24 cellular contexts compared by ENCODE assay signal in genomic region chr2:114527330-114527983, GRCh38.
DNase-seq lines count a peak whose midpoint lies in the region; ATAC-seq and TF ChIP-seq lines count a peak whose summit lies in the region.
"Had no signal": no experiment of that assay in that cellular context is flagged by ENCODE, and none has a peak within 500 bp of the region (broad histone marks: within the 10 kb centered on the region; RNA-seq: fewer than 3 reads in every experiment).

No MANE protein-coding gene starts in this region.

- H3K79me2 ChIP-seq in H9 (ENCODE audit: insufficient read depth, low read length), result no peaks in the 10 kb centered on the region
- H3K79me2 ChIP-seq in osteoblast (ENCODE audit: insufficient read depth, low read length), result no peaks in the 10 kb centered on the region

- no peak for TF ChIP-seq CTCF in H9 (conservative IDR thresholded peaks at IDR 0.05)
- TF ChIP-seq CTCF in mucosa of descending colon (IDR thresholded peaks at IDR 0.05), result no peak
- no peak for TF ChIP-seq CTCF in transverse colon (IDR thresholded peaks at IDR 0.05)
- TF ChIP-seq CTCF in osteoblast (IDR thresholded peaks at IDR 0.05; ENCODE audit: extremely low read depth, low read depth, low read length), result no peak

- H3K4me3 Mint-ChIP-seq in H9, result no peak overlapping the region
- H3K4me3 Mint-ChIP-seq: CD14-positive monocyte; CD4-positive, alpha-beta memory T cell; GM23338; HFFc6 had no signal

- no peak overlapping the region for H3K14ac ChIP-seq in H9 (ENCODE audit: insufficient read depth, low read length)

- H3K23ac ChIP-seq in H9 (ENCODE audit: insufficient read length, low read depth, low read length), result no peak overlapping the region

- peaks cover 7 to 11% of the 10 kb centered on the region in 2 experiments for H3K9me3 Mint-ChIP-seq in H9

- no peak overlapping the region for H3K4ac ChIP-seq in H9 (ENCODE audit: low read depth, low read length)

- no peak for TF ChIP-seq POLR2A in transverse colon (IDR thresholded peaks at IDR 0.05)

- H3K27ac ChIP-seq in H9 (ENCODE audit: insufficient read length, low read depth, low read length) (no peak overlapping the region), duodenal mucosa (ENCODE audit: low read depth, low read length) (no peak overlapping the region), transverse colon (peak overlapping the region; percentile 47 to 62 (median 54)), osteoblast (ENCODE audit: low read depth, low read length) (no peak overlapping the region)
- H3K27ac ChIP-seq: A549; BLaER1 treated with 17β-estradiol and CSF1 and Interleukin-3, amounts not matched to agents 10 nM and 100 nM had no signal

- H3K9ac ChIP-seq in H9 (ENCODE audit: extremely low read depth, insufficient read length, low read length) (no peak overlapping the region), duodenal mucosa (ENCODE audit: low read depth in 1 of 2, low read length in 2 of 2) (no peak overlapping the region)
- H3K9ac ChIP-seq: BLaER1 treated with 17β-estradiol and CSF1 and Interleukin-3, amounts not matched to agents 10 nM and 100 nM had no signal

- no peaks in the 10 kb centered on the region for H4K20me1 ChIP-seq in H9 (ENCODE audit: control insufficient read depth, insufficient read depth, insufficient read length)
- H4K20me1 ChIP-seq in osteoblast (ENCODE audit: insufficient read depth, low read length), result no peaks in the 10 kb centered on the region
- H4K20me1 ChIP-seq: BLaER1 treated with 17β-estradiol and CSF1 and Interleukin-3, amounts not matched to agents 10 nM and 100 nM had no signal

- no peak overlapping the region for H4K5ac ChIP-seq in H9 (ENCODE audit: insufficient read length, low read depth, low read length)

- no peak overlapping the region for H3K18ac ChIP-seq in H9 (ENCODE audit: insufficient read length, low read depth, low read length)

- no peak overlapping the region for H3T11ph ChIP-seq in H9 (ENCODE audit: low read length)

- H2AFZ ChIP-seq in H9 (ENCODE audit: low read length), result no peak overlapping the region
- no peak overlapping the region for H2AFZ ChIP-seq in osteoblast (ENCODE audit: low read length)
- H2AFZ ChIP-seq: GM23338 had no signal

- H3K36me3 ChIP-seq in duodenal mucosa (ENCODE audit: control insufficient read depth in 1 of 2, insufficient read depth in 2 of 2, low read length in 2 of 2), result no peaks in the 10 kb centered on the region
- H3K36me3 ChIP-seq in mucosa of descending colon (ENCODE audit: low read depth), result no peaks in the 10 kb centered on the region
- no peaks in the 10 kb centered on the region for H3K36me3 ChIP-seq in transverse colon
- no peaks in the 10 kb centered on the region for H3K36me3 ChIP-seq in osteoblast (ENCODE audit: insufficient read depth, low read length)
- H3K36me3 ChIP-seq: BE2C; BLaER1 treated with 17β-estradiol and CSF1 and Interleukin-3, amounts not matched to agents 10 nM and 100 nM; HAP-1 had no signal

- H3K4me3 ChIP-seq in duodenal mucosa (ENCODE audit: low read depth in 1 of 2, low read length in 2 of 2), result peak overlapping the region; percentile 23 to 33
- H3K4me3 ChIP-seq in mucosa of descending colon, result no peak overlapping the region
- H3K4me3 ChIP-seq in transverse colon, result no peak overlapping the region
- H3K4me3 ChIP-seq in osteoblast (ENCODE audit: insufficient read depth, low read length), result no peak overlapping the region
- H3K4me3 ChIP-seq: A549; BLaER1 treated with 17β-estradiol and CSF1 and Interleukin-3, amounts not matched to agents 10 nM and 100 nM; GM23338; HAP-1 had no signal

- peaks cover 4% of the 10 kb centered on the region for H3K27me3 Mint-ChIP-seq in H9 (ENCODE audit: low read depth)

- no CpG with 5 or more reads among the region's 9 CpGs for WGBS in H9 (ENCODE audit: extremely low coverage, insufficient read length, low lambda C conversion rate)
- WGBS in transverse colon (ENCODE audit: low coverage in 1 of 2), 2 donors, result 43 to 46% methylated on average over 8 to 9 of the region's 9 CpGs

- H2BK20ac ChIP-seq in H9 (ENCODE audit: low read depth, low read length, poor library complexity, severe bottlenecking), result no peak overlapping the region

- no peak overlapping the region for H3K56ac ChIP-seq in H9 (ENCODE audit: insufficient read length, low read depth, low read length)

- in situ Hi-C loops in transverse colon (cut with MboI; ENCODE audit: low pct_ligation_motif_present in 1 of 4, low pct_unique_long_range_greater_than_20kb in 1 of 4, low sequenced_read_pairs in 3 of 4), result loop anchor here in 1 of 4 donors (25.0 kb wide), 1 partner anchor 765 kb away; the partner anchor contains the start of gene SLC35F5

- H3K27me3 ChIP-seq in H9 (ENCODE audit: insufficient read depth, low read length) (no peaks in the 10 kb centered on the region), duodenal mucosa (ENCODE audit: control insufficient read depth in 1 of 2, insufficient read depth in 2 of 2, low read length in 2 of 2) (no peaks in the 10 kb centered on the region), transverse colon (no peaks in the 10 kb centered on the region), osteoblast (ENCODE audit: insufficient read depth, low read length) (no peaks in the 10 kb centered on the region)
- H3K27me3 ChIP-seq: BE2C; BLaER1 treated with 17β-estradiol and CSF1 and Interleukin-3, amounts not matched to agents 10 nM and 100 nM had no signal

- no peak overlapping the region for H4K8ac ChIP-seq in H9 (replicated peaks; ENCODE audit: insufficient read length, low read depth, low read length)

- peak; percentile 80 for ATAC-seq in mucosa of descending colon
- no peak for ATAC-seq in GM21528 (IDR thresholded peaks at IDR 0.05; ENCODE audit: low FRiP score, unreplicated experiment)
- ATAC-seq in HG03460 (IDR thresholded peaks at IDR 0.05; ENCODE audit: unreplicated experiment), result no peak
- no peak for ATAC-seq in GM21737 (IDR thresholded peaks at IDR 0.05; ENCODE audit: unreplicated experiment)
- ATAC-seq: A549, GM23338 had no signal

- no peak overlapping the region for H2BK12ac ChIP-seq in H9 (ENCODE audit: insufficient read length, low read depth, low read length)

- H2BK15ac ChIP-seq in H9 (ENCODE audit: low read depth, low read length), result no peak overlapping the region

- H3K4me1 Mint-ChIP-seq in H9, result no peaks in the 10 kb centered on the region
- H3K4me1 Mint-ChIP-seq: CD14-positive monocyte; CD4-positive, alpha-beta memory T cell; GM23338 had no signal

- H3K9me3 ChIP-seq in H9 (ENCODE audit: control insufficient read depth, low read depth, low read length) (no peaks in the 10 kb centered on the region), duodenal mucosa (ENCODE audit: control insufficient read depth in 1 of 2, low read length in 2 of 2) (no peaks in the 10 kb centered on the region), mucosa of descending colon (no peaks in the 10 kb centered on the region), transverse colon (no peaks in the 10 kb centered on the region), osteoblast (ENCODE audit: low read depth, low read length) (peaks cover 2% of the 10 kb centered on the region)
- H3K9me3 ChIP-seq: A549, BE2C, HAP-1 had no signal

- H3K27ac Mint-ChIP-seq in H9, result no peak overlapping the region
- H3K27ac Mint-ChIP-seq: CD14-positive monocyte; CD4-positive, alpha-beta memory T cell; GM23338; HFFc6 had no signal

- no peaks in the 10 kb centered on the region for H3K79me1 ChIP-seq in H9 (ENCODE audit: insufficient read depth, low read depth, low read length, poor library complexity, severe bottlenecking)

- H3K4me1 ChIP-seq in H9 (ENCODE audit: insufficient read depth, low read length), result no peaks in the 10 kb centered on the region
- peaks cover 13 to 14% of the 10 kb centered on the region in 2 donors for H3K4me1 ChIP-seq in duodenal mucosa (ENCODE audit: control insufficient read depth in 1 of 2, insufficient read depth in 2 of 2, low read length in 2 of 2)
- H3K4me1 ChIP-seq in mucosa of descending colon (ENCODE audit: low read depth), result peaks cover 11% of the 10 kb centered on the region
- peaks cover 0 to 13% (median 4%) of the 10 kb centered on the region in 4 donors for H3K4me1 ChIP-seq in transverse colon
- no peaks in the 10 kb centered on the region for H3K4me1 ChIP-seq in osteoblast (ENCODE audit: insufficient read depth, low read length)
- H3K4me1 ChIP-seq: A549, BE2C, HAP-1 had no signal

- TF ChIP-seq EP300 in transverse colon (IDR thresholded peaks at IDR 0.05; ENCODE audit: low read depth), result no peak

- peaks cover 0 to 8% (median 4%) of the 10 kb centered on the region in 3 experiments; a peak in 5 of 7 replicates for H3K36me3 Mint-ChIP-seq in H9 (ENCODE audit: insufficient read depth in 1 of 3, low read depth in 3 of 3)
- H3K36me3 Mint-ChIP-seq: CD14-positive monocyte; CD4-positive, alpha-beta memory T cell had no signal

- no peak for DNase-seq in H9
- no peak for DNase-seq in mucosa of descending colon
- no peak for DNase-seq in transverse colon
- no peak for DNase-seq in osteoblast (ENCODE audit: insufficient read length, low spot score, missing footprints)
- DNase-seq: 8988T; ACHN; AML-193; BE2C; Calu3; CD4-positive, alpha-beta memory T cell; COR-L47; DMS53; DMS79 treated with DMSO at 0.1 percent for 48 hours; GF-D8; HFFc6 had no signal

- intact Hi-C loops in mucosa of descending colon (cut with DNase I, micrococcal nuclease) (no loop called here), transverse colon (cut with DNase I; ENCODE audit: low total_unique reads) (no loop called here)

- peak overlapping the region; percentile 49 for H4K91ac ChIP-seq in H9 (ENCODE audit: insufficient read length, low read depth, low read length)

- H2BK5ac ChIP-seq in H9 (ENCODE audit: insufficient read length, low read length), result no peak overlapping the region

- no peak overlapping the region for H3K4me2 ChIP-seq in H9 (ENCODE audit: insufficient read depth, insufficient read length, low read length)
- no peak overlapping the region for H3K4me2 ChIP-seq in osteoblast (ENCODE audit: insufficient read depth, low read length)
- H3K4me2 ChIP-seq: A549; BLaER1 treated with 17β-estradiol and CSF1 and Interleukin-3, amounts not matched to agents 10 nM and 100 nM; GM23338 had no signal

- no peak overlapping the region for H2AK5ac ChIP-seq in H9 (ENCODE audit: insufficient read length, low read length)

- no peak overlapping the region for H2BK120ac ChIP-seq in H9 (ENCODE audit: low read depth, low read length, poor library complexity, severe bottlenecking)

- H3K23me2 ChIP-seq in H9 (ENCODE audit: insufficient read length, low read depth, low read length, poor library complexity, severe bottlenecking), result no peaks in the 10 kb centered on the region

Comparison
In these comparisons a context has a peak if more than half of its experiments do, and no peak if none do; other contexts are left out.
1. H3K27ac ChIP-seq: peak in transverse colon (4 of 4); none in H9 (single experiment), duodenal mucosa (single experiment) and osteoblast (single experiment).
2. H3K4me3 ChIP-seq: peak in duodenal mucosa (2 of 2); none in mucosa of descending colon (single experiment), transverse colon (0 of 4) and osteoblast (single experiment).